In genomic region chr7:37357277-37357996, GRCh38 we compare ENCODE assay signal across 24 cellular contexts.
A peak's percentile ranks its signal among the peaks of the same experiment; 100 is the strongest.
DNase-seq lines count a peak whose midpoint lies in the region; ATAC-seq, FAIRE-seq and TF ChIP-seq lines count a peak whose summit lies in the region.
"Had no signal": no experiment of that assay in that cellular context is flagged by ENCODE, and none has a peak within 500 bp of the region (broad histone marks: within the 10 kb centered on the region; RNA-seq: fewer than 3 reads in every experiment).

No MANE protein-coding gene starts in this region.

- in situ Hi-C loops in GM23248 (cut with MboI): no loop called here

- H3K36me3 ChIP-seq in Loucy (ENCODE audit: insufficient read depth, low read length): no peaks in the 10 kb centered on the region
- H3K36me3 ChIP-seq in neural progenitor cell: no peaks in the 10 kb centered on the region
- H3K36me3 ChIP-seq in GM23248 (ENCODE audit: low read depth): no peaks in the 10 kb centered on the region
- H3K36me3 ChIP-seq: breast epithelium, HAP-1, left lung, pancreas, vagina had no signal

- H2AFZ ChIP-seq in Loucy (ENCODE audit: low read length) (no peak overlapping the region), neural progenitor cell (replicated peaks) (no peak overlapping the region), GM23248 (no peak overlapping the region)

- H3K4me1 ChIP-seq in Loucy (ENCODE audit: insufficient read depth, low read length, poor library complexity, severe bottlenecking) (peaks cover 69% of the 10 kb centered on the region), neural progenitor cell (peaks cover 16% of the 10 kb centered on the region), GM23248 (ENCODE audit: insufficient read depth) (no peaks in the 10 kb centered on the region)
- H3K4me1 ChIP-seq: breast epithelium, HAP-1, pancreas had no signal

- ATAC-seq in GM19467 (IDR thresholded peaks at IDR 0.05; ENCODE audit: unreplicated experiment): no peak
- no peak for ATAC-seq in esophagus mucosa
- ATAC-seq: left lung, pancreas had no signal

- H3K79me2 ChIP-seq in Loucy (ENCODE audit: insufficient read depth, low read length) (peaks cover 13% of the 10 kb centered on the region), neural progenitor cell (ENCODE audit: low read depth) (no peaks in the 10 kb centered on the region), GM23248 (ENCODE audit: insufficient read depth) (no peaks in the 10 kb centered on the region)

- H3K9me3 ChIP-seq in Loucy (ENCODE audit: insufficient read depth, low read depth, low read length): no peaks in the 10 kb centered on the region
- H3K9me3 ChIP-seq in neural progenitor cell (ENCODE audit: low read depth): no peaks in the 10 kb centered on the region
- no peaks in the 10 kb centered on the region for H3K9me3 ChIP-seq in GM23248 (ENCODE audit: low read depth)
- H3K9me3 ChIP-seq: breast epithelium, HAP-1, left lung, pancreas, vagina had no signal

- peak; percentile 26 for FAIRE-seq in GM12891 (lab: Jason Lieb, UNC)
- FAIRE-seq: pancreas had no signal

- H3K9me3 Mint-ChIP-seq in activated naive CD8-positive, alpha-beta T cell treated with anti-CD3 and anti-CD28 coated beads for 36 hours: peaks cover 5% of the 10 kb centered on the region
- H3K9me3 Mint-ChIP-seq in neural progenitor cell: no peaks in the 10 kb centered on the region
- H3K9me3 Mint-ChIP-seq: dendritic cell treated with granulocyte-macrophage colony-stimulating factor and Interleukin-4, amounts not matched to agents 40 ng/mL and 50 ng/mL, for 4 days had no signal

- H3K9me2 ChIP-seq in Loucy (replicated peaks; ENCODE audit: low read depth, low read length) (no peaks in the 10 kb centered on the region), GM23248 (ENCODE audit: insufficient read depth) (no peaks in the 10 kb centered on the region)

- H3K27ac ChIP-seq in neural progenitor cell (no peak overlapping the region), GM23248 (no peak overlapping the region)
- H3K27ac ChIP-seq: breast epithelium, pancreas, vagina had no signal

- DNase-seq in GM12891 (ENCODE audit: insufficient read length, low spot score) (no peak), neural progenitor cell (ENCODE audit: low spot score) (no peak), GM23248 (no peak)
- no peak for DNase-seq in activated naive CD8-positive, alpha-beta T cell treated with anti-CD3 and anti-CD28 coated beads for 36 hours
- DNase-seq: activated CD4-positive, CD25-positive, alpha-beta regulatory T cell treated with anti-CD3 and anti-CD28 coated beads, Interleukin-2, amount 50 U/mL, for 72 hours; activated naive CD4-positive, alpha-beta T cell treated with anti-CD3 and anti-CD28 coated beads, Interleukin-2, amount 50 U/mL, for 16 hours; AML-193; Calu3; glutamatergic neuron; KBM-7; left lung; NCI-H1092; NCI-H2081 treated with DMSO at 0.1 percent for 48 hours; NCI-H510A; pancreas; SHP77; stimulated activated CD4-positive, alpha-beta T cell treated with anti-CD3 and anti-CD28 coated beads, Interleukin-4, amount 100 ng/mL, for 1 hour had no signal

- peak overlapping the region; percentile 49 for H3K27ac Mint-ChIP-seq in activated naive CD8-positive, alpha-beta T cell treated with anti-CD3 and anti-CD28 coated beads for 36 hours
- peak overlapping the region; percentile 27 for H3K27ac Mint-ChIP-seq in neural progenitor cell
- H3K27ac Mint-ChIP-seq: dendritic cell treated with granulocyte-macrophage colony-stimulating factor and Interleukin-4, amounts not matched to agents 40 ng/mL and 50 ng/mL, for 4 days had no signal

- peaks cover 4% of the 10 kb centered on the region for H4K20me1 ChIP-seq in Loucy (ENCODE audit: insufficient read depth, low read length, poor library complexity, severe bottlenecking)
- no peaks in the 10 kb centered on the region for H4K20me1 ChIP-seq in neural progenitor cell (ENCODE audit: low read depth)
- no peaks in the 10 kb centered on the region for H4K20me1 ChIP-seq in GM23248 (ENCODE audit: insufficient read depth)

- H3K36me3 Mint-ChIP-seq in activated naive CD8-positive, alpha-beta T cell treated with anti-CD3 and anti-CD28 coated beads for 36 hours: peaks cover 9% of the 10 kb centered on the region
- H3K36me3 Mint-ChIP-seq in neural progenitor cell: peaks cover 2% of the 10 kb centered on the region

- peaks cover 74% of the 10 kb centered on the region for H3K4me1 Mint-ChIP-seq in activated naive CD8-positive, alpha-beta T cell treated with anti-CD3 and anti-CD28 coated beads for 36 hours
- peaks cover 31% of the 10 kb centered on the region for H3K4me1 Mint-ChIP-seq in neural progenitor cell

- no peak overlapping the region for H3K4me3 Mint-ChIP-seq in activated naive CD8-positive, alpha-beta T cell treated with anti-CD3 and anti-CD28 coated beads for 36 hours
- no peak overlapping the region for H3K4me3 Mint-ChIP-seq in neural progenitor cell
- H3K4me3 Mint-ChIP-seq: dendritic cell treated with granulocyte-macrophage colony-stimulating factor and Interleukin-4, amounts not matched to agents 40 ng/mL and 50 ng/mL, for 4 days had no signal

- H3F3A ChIP-seq in Loucy (ENCODE audit: low read depth) (peaks cover 22% of the 10 kb centered on the region), neural progenitor cell (ENCODE audit: low read depth) (no peaks in the 10 kb centered on the region), GM23248 (ENCODE audit: insufficient read depth) (no peaks in the 10 kb centered on the region)

- no peaks in the 10 kb centered on the region for H3K27me3 Mint-ChIP-seq in activated naive CD8-positive, alpha-beta T cell treated with anti-CD3 and anti-CD28 coated beads for 36 hours
- peaks cover 2% of the 10 kb centered on the region for H3K27me3 Mint-ChIP-seq in neural progenitor cell (ENCODE audit: insufficient read depth, low read depth)
- H3K27me3 Mint-ChIP-seq: dendritic cell treated with granulocyte-macrophage colony-stimulating factor and Interleukin-4, amounts not matched to agents 40 ng/mL and 50 ng/mL, for 4 days had no signal

- TF ChIP-seq POLR2A in GM12891 (IDR thresholded peaks at IDR 0.05; ENCODE audit: low read depth, low read length): no peak

- H3K9ac ChIP-seq in Loucy (ENCODE audit: low read depth, low read length, poor library complexity, severe bottlenecking) (peak overlapping the region; percentile 36), neural progenitor cell (no peak overlapping the region), GM23248 (no peak overlapping the region)

- H3K4me2 ChIP-seq in Loucy (ENCODE audit: low read depth, low read length, poor library complexity, severe bottlenecking) (peak overlapping the region; percentile 56), neural progenitor cell (no peak overlapping the region), GM23248 (ENCODE audit: unreplicated experiment) (no peak overlapping the region)

- H3K4me3 ChIP-seq in Loucy (ENCODE audit: low read length, poor library complexity, severe bottlenecking): peak overlapping the region; percentile 36
- no peak overlapping the region for H3K4me3 ChIP-seq in neural progenitor cell
- H3K4me3 ChIP-seq in GM23248: no peak overlapping the region
- H3K4me3 ChIP-seq: breast epithelium, HAP-1, left lung, pancreas, vagina had no signal

- no peaks in the 10 kb centered on the region for H3K27me3 ChIP-seq in Loucy (ENCODE audit: insufficient read depth, low read length, poor library complexity, severe bottlenecking)
- no peaks in the 10 kb centered on the region for H3K27me3 ChIP-seq in neural progenitor cell
- no peaks in the 10 kb centered on the region for H3K27me3 ChIP-seq in GM23248 (replicated peaks; ENCODE audit: insufficient read depth)
- H3K27me3 ChIP-seq: breast epithelium, left lung, pancreas, vagina had no signal

- no peak for TF ChIP-seq CTCF in Loucy (conservative IDR thresholded peaks at IDR 0.05; ENCODE audit: low read length)
- no peak for TF ChIP-seq CTCF in neural progenitor cell (IDR thresholded peaks at IDR 0.05)

- WGBS in GM23248 (ENCODE audit: low coverage in 1 of 2, low lambda C conversion rate in 2 of 2, missing lambda C conversion rate in 2 of 2), 2 experiments: 20% methylated on average over 3 of the region's 3 CpGs

TF ChIP-seq in GM12891, 5 proteins besides CTCF, POLR2A, EP300 and RAD21:
- TF ChIP-seq TAF1 (IDR thresholded peaks at IDR 0.05; ENCODE audit: low read depth, low read length): no peak
- no peak for TF ChIP-seq POLR2AphosphoS5 (IDR thresholded peaks at IDR 0.05; ENCODE audit: low read depth, low read length)
- no peak for TF ChIP-seq PAX5 (IDR thresholded peaks at IDR 0.05; ENCODE audit: insufficient read depth, low read length, severe bottlenecking)
- no peak for TF ChIP-seq SPI1 (IDR thresholded peaks at IDR 0.05; ENCODE audit: low read depth, low read length)
- TF ChIP-seq POU2F2 (IDR thresholded peaks at IDR 0.05; ENCODE audit: low read depth, low read length): no peak
